ENCODE assay signal across 8 cellular contexts in genomic region chrX:16882702-16883486, GRCh38. TPM values are rescaled to one million over a fixed set of nuclear protein-coding genes. Genes with fewer than 3 reads are reported as not detected.
DNase-seq lines count a peak whose midpoint lies in the region; ATAC-seq and TF ChIP-seq lines count a peak whose summit lies in the region.

No MANE protein-coding gene starts in this region.

- TF ChIP-seq CTCF in GM23338 (conservative IDR thresholded peaks at IDR 0.05; ENCODE audit: low read depth in 2 of 2): peak; percentile 74 to 78
- peak; percentile 7 to 63 (median 48) for TF ChIP-seq CTCF in gastroesophageal sphincter (IDR thresholded peaks at IDR 0.05)
- TF ChIP-seq CTCF in neutrophil (IDR thresholded peaks at IDR 0.05): peak; percentile 53
- peak; percentile 16 to 68 (median 54) for TF ChIP-seq CTCF in thyroid gland (IDR thresholded peaks at IDR 0.05)

- H3K36me3 ChIP-seq in GM23338 (ENCODE audit: insufficient read depth) (no peaks in the 10 kb centered on the region), gastroesophageal sphincter (no peaks in the 10 kb centered on the region), neutrophil (no peaks in the 10 kb centered on the region), thyroid gland (no peaks in the 10 kb centered on the region)

- H3K79me2 ChIP-seq in GM23338 (replicated peaks; ENCODE audit: insufficient read depth): no peaks in the 10 kb centered on the region

- peak; percentile 95 for ATAC-seq in GM23338
- ATAC-seq in gastroesophageal sphincter: peak; percentile 52

- peak overlapping the region; percentile 77 for H3K4me3 Mint-ChIP-seq in GM23338

- H3K9me3 Mint-ChIP-seq in GM23338: no peaks in the 10 kb centered on the region

- TF ChIP-seq EP300 in gastroesophageal sphincter (IDR thresholded peaks at IDR 0.05): no peak

- H3K9me3 ChIP-seq in gastroesophageal sphincter (no peaks in the 10 kb centered on the region), neutrophil (no peaks in the 10 kb centered on the region), thyroid gland (no peaks in the 10 kb centered on the region)

- H3K27me3 ChIP-seq in GM23338 (ENCODE audit: insufficient read depth) (no peaks in the 10 kb centered on the region), gastroesophageal sphincter (no peaks in the 10 kb centered on the region), neutrophil (no peaks in the 10 kb centered on the region), thyroid gland (no peaks in the 10 kb centered on the region)

- intact Hi-C loops in thyroid gland (cut with DNase I): no loop called here

- peak overlapping the region; percentile 77; the same call in 1 of the 2 replicates for H3K27ac Mint-ChIP-seq in GM23338

- H3K4me1 ChIP-seq in GM23338 (ENCODE audit: insufficient read depth) (no peaks in the 10 kb centered on the region), gastroesophageal sphincter (peaks cover 0 to 13% (median 0%) of the 10 kb centered on the region in 3 donors), neutrophil (ENCODE audit: control insufficient read depth in 1 of 2, insufficient read depth in 1 of 2, low read depth in 1 of 2, low read length in 1 of 2) (peaks cover 11 to 12% of the 10 kb centered on the region in 2 experiments), thyroid gland (no peaks in the 10 kb centered on the region)

- H3F3A ChIP-seq in GM23338 (replicated peaks; ENCODE audit: low read depth): no peaks in the 10 kb centered on the region

- H3K4me3 ChIP-seq in GM23338: peak overlapping the region; percentile 67
- peak overlapping the region; percentile 39 to 50 for H3K4me3 ChIP-seq in gastroesophageal sphincter
- peak overlapping the region; percentile 44 to 50 for H3K4me3 ChIP-seq in neutrophil (ENCODE audit: low read depth in 1 of 2, low read length in 1 of 2)
- peak overlapping the region in 2 of 3 donors; percentile 2 to 25 for H3K4me3 ChIP-seq in thyroid gland (replicated peaks in 1 of 3)

- peak; percentile 40 for DNase-seq in DMS79 (lab: John Stamatoyannopoulos, UW)
- peak; percentile 78 for DNase-seq in GM23338 (ENCODE audit: low spot score)
- peak; percentile 42 for DNase-seq in MV-4-11 (lab: John Stamatoyannopoulos, UW)
- DNase-seq in SK-N-DZ (ENCODE audit: low spot score): peak; percentile 69
- peak; percentile 71 for DNase-seq in activated naive CD4-positive, alpha-beta T cell treated with anti-CD3 and anti-CD28 coated beads, Interleukin-2, amount 50 U/mL, for 16 hours
- peak; percentile 69 to 76 for DNase-seq in thyroid gland

- WGBS in gastroesophageal sphincter (ENCODE audit: low coverage in 1 of 2), 2 donors: 0 to 6% methylated on average over 11 to 13 of the region's 27 CpGs
- WGBS in thyroid gland, 2 donors: 0% methylated on average over 11 to 14 of the region's 27 CpGs

- H3K36me3 Mint-ChIP-seq in GM23338 (ENCODE audit: low read depth): no peaks in the 10 kb centered on the region

- H2AFZ ChIP-seq in GM23338: peak overlapping the region; percentile 87

- H4K20me1 ChIP-seq in GM23338 (replicated peaks; ENCODE audit: insufficient read depth): no peaks in the 10 kb centered on the region

- H3K27ac ChIP-seq in GM23338 (ENCODE audit: low read depth) (no peak overlapping the region), gastroesophageal sphincter (peak overlapping the region; percentile 50 to 79 (median 72)), neutrophil (no peak overlapping the region), thyroid gland (peak overlapping the region; percentile 2 to 71 (median 51))

- no peaks in the 10 kb centered on the region for H3K9me2 ChIP-seq in GM23338 (ENCODE audit: insufficient read depth)

- no peaks in the 10 kb centered on the region for H3K4me1 Mint-ChIP-seq in GM23338

- H3K27me3 Mint-ChIP-seq in GM23338 (ENCODE audit: insufficient read depth, low read depth, poor library complexity): peaks cover 3% of the 10 kb centered on the region

- H3K4me2 ChIP-seq in GM23338: peak overlapping the region; percentile 84

- no peak for TF ChIP-seq POLR2A in gastroesophageal sphincter (IDR thresholded peaks at IDR 0.05)
- TF ChIP-seq POLR2A in thyroid gland (IDR thresholded peaks at IDR 0.05): peak in 1 of 2 donors; percentile 28

TF ChIP-seq in GM23338, 12 proteins besides CTCF, POLR2A, EP300 and RAD21:
- TF ChIP-seq ETS1 (IDR thresholded peaks at IDR 0.05): no peak
- TF ChIP-seq CREB1 (CRISPR knock-in tag; IDR thresholded peaks at IDR 0.05; ENCODE audit: low read depth): peak; percentile 23; the same call in 1 of the 2 replicates

RNA-seq across cellular contexts. Expression of gene RBBP7, which starts 12.7 kb away (rescaled TPM):
- total RNA-seq in GM23338 (2014; rRNA removed; shearing (Covaris generic)): 110 and 111 TPM in 2 replicates
- polyA plus RNA-seq in GM23338 (2016; fragmentation: Nextera tagmentation; extraction: Ambion mirVana): 166 and 167 TPM in 2 replicates
- 168 and 186 TPM in 2 replicates for polyA plus RNA-seq in SK-N-DZ (2014; cell fraction: cytosol; rRNA removed)
- polyA plus RNA-seq in SK-N-DZ (2014; cell fraction: nucleus; rRNA removed): 211 and 230 TPM in 2 replicates
- total RNA-seq in gastroesophageal sphincter: 100 to 1,000 TPM; 112 to 233 (median 119) TPM
- total RNA-seq in thyroid gland: 10 to 100 TPM; 80.5 to 89.3 (median 86.3) TPM

Comparison
In these comparisons a context has a peak if more than half of its experiments do, and no peak if none do; other contexts are left out.
1. H3K27ac ChIP-seq: peak in gastroesophageal sphincter (4 of 4) and thyroid gland (3 of 3); none in GM23338 (single experiment) and neutrophil (single experiment).
2. H3K4me3 ChIP-seq: peak in every context shown above with its lines; median percentile 67 in GM23338; 47 in neutrophil; 44 in gastroesophageal sphincter; 14 in thyroid gland.
3. Peak in every context shown above with its lines, with median percentiles within 50 percentile points of each other: DNase-seq and CTCF ChIP-seq.